In the genomic region with DNA sequence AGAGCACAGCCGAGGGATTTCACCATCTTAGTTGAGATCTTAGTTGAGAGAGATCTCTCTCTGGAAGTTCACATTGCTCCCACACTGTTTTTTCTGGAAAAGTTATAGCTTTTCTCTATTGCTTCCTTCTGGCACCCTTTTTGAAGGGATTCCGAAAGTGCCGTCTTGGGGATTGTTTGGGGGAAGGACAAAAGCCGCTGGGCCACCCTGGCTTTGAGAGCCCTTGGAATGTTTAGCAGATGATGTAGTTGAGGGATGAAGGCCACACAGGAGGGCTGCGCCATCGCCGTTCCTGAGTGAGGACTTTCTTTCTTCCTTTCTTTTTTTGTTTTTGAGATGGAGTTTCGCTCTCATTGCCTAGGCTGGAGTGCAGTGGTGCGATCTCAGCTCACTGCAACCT, we compare ENCODE assay signal across 9 cellular contexts. TPM values are rescaled to one million over a fixed set of nuclear protein-coding genes. Genes with fewer than 3 reads are reported as not detected.
DNase-seq lines count a peak whose midpoint lies in the region; ATAC-seq and TF ChIP-seq lines count a peak whose summit lies in the region.
"Had no signal": no experiment of that assay in that cellular context is flagged by ENCODE, and none has a peak within 500 bp of the region (broad histone marks: within the 10 kb centered on the region; RNA-seq: fewer than 3 reads in every experiment).

No MANE protein-coding gene starts in this region.

- no peaks in the 10 kb centered on the region for H3K9me3 Mint-ChIP-seq in T-helper 2 cell treated with Interferon-gamma antibody and Interleukin-4, amounts not matched to agents 5 μg/mL and 100 μg/mL, for 36 hours
- peaks cover 5% of the 10 kb centered on the region for H3K9me3 Mint-ChIP-seq in glutamatergic neuron (ENCODE audit: unreplicated experiment)

- H3K27me3 ChIP-seq in breast epithelium (no peaks in the 10 kb centered on the region), lower lobe of right lung (ENCODE audit: low read depth) (no peaks in the 10 kb centered on the region)

- peak overlapping the region; percentile 43 for H3K27ac Mint-ChIP-seq in T-helper 2 cell treated with Interferon-gamma antibody and Interleukin-4, amounts not matched to agents 5 μg/mL and 100 μg/mL, for 36 hours
- H3K27ac Mint-ChIP-seq in glutamatergic neuron (ENCODE audit: unreplicated experiment) = no peak overlapping the region

- peaks cover 19% of the 10 kb centered on the region for H3K36me3 Mint-ChIP-seq in T-helper 2 cell treated with Interferon-gamma antibody and Interleukin-4, amounts not matched to agents 5 μg/mL and 100 μg/mL, for 36 hours (ENCODE audit: low read depth)
- H3K36me3 Mint-ChIP-seq in glutamatergic neuron (ENCODE audit: unreplicated experiment) = no peaks in the 10 kb centered on the region

- H3K9me3 ChIP-seq in breast epithelium (no peaks in the 10 kb centered on the region), lower lobe of right lung (no peaks in the 10 kb centered on the region)

- H3K4me1 Mint-ChIP-seq in T-helper 2 cell treated with Interferon-gamma antibody and Interleukin-4, amounts not matched to agents 5 μg/mL and 100 μg/mL, for 36 hours (ENCODE audit: low read depth) = peaks cover 56% of the 10 kb centered on the region
- peaks cover 38% of the 10 kb centered on the region for H3K4me1 Mint-ChIP-seq in glutamatergic neuron (ENCODE audit: low read depth, unreplicated experiment)

- H3K4me3 Mint-ChIP-seq in T-helper 2 cell treated with Interferon-gamma antibody and Interleukin-4, amounts not matched to agents 5 μg/mL and 100 μg/mL, for 36 hours = peak overlapping the region; percentile 35
- no peak overlapping the region for H3K4me3 Mint-ChIP-seq in glutamatergic neuron (ENCODE audit: unreplicated experiment)

- H3K27me3 Mint-ChIP-seq in T-helper 2 cell treated with Interferon-gamma antibody and Interleukin-4, amounts not matched to agents 5 μg/mL and 100 μg/mL, for 36 hours (ENCODE audit: low read depth) = peaks cover 6% of the 10 kb centered on the region
- peaks cover 28% of the 10 kb centered on the region for H3K27me3 Mint-ChIP-seq in glutamatergic neuron (ENCODE audit: unreplicated experiment)

- no peak for TF ChIP-seq CTCF in breast epithelium (IDR thresholded peaks at IDR 0.05)
- no peak for TF ChIP-seq CTCF in lower lobe of right lung (IDR thresholded peaks at IDR 0.05)
- TF ChIP-seq CTCF in glutamatergic neuron (IDR thresholded peaks at IDR 0.05; ENCODE audit: partially characterized antibody, unreplicated experiment) = no peak

- H3K27ac ChIP-seq in breast epithelium = peak overlapping the region; percentile 89 to 93
- H3K27ac ChIP-seq in lower lobe of right lung = peak overlapping the region; percentile 56
- peak overlapping the region; percentile 91 for H3K27ac ChIP-seq in temporal lobe (ENCODE audit: low read depth, low read length)

- DNase-seq in T-helper 2 cell treated with Interferon-gamma antibody and Interleukin-4, amounts not matched to agents 5 μg/mL and 100 μg/mL, for 36 hours (ENCODE audit: low spot score) = no peak
- DNase-seq in T-helper 2 cell (no peak), breast epithelium (ENCODE audit: low spot score in 2 of 2) (peak in 1 of 2 donors; percentile 41), lower lobe of right lung (no peak), medulla oblongata (ENCODE audit: extremely low spot score) (no peak), glutamatergic neuron (no peak), NCI-H510A treated with DMSO at 0.1 percent for 48 hours (lab: John Stamatoyannopoulos, UW) (no peak)
- DNase-seq: KG1 had no signal

- H3K4me3 ChIP-seq in breast epithelium (peak overlapping the region in 1 of 3 donors; percentile 29), lower lobe of right lung (no peak overlapping the region)

- no peak for TF ChIP-seq POLR2A in breast epithelium (IDR thresholded peaks at IDR 0.05)

- H3K36me3 ChIP-seq in breast epithelium = no peaks in the 10 kb centered on the region
- no peaks in the 10 kb centered on the region for H3K36me3 ChIP-seq in lower lobe of right lung

- ATAC-seq in lower lobe of right lung = no peak

- intact Hi-C loops in breast epithelium (cut with DNase I; ENCODE audit: low total_unique reads) (no loop called here), lower lobe of right lung (cut with DNase I) (no loop called here)

- peaks cover 0 to 31% of the 10 kb centered on the region in 2 donors for H3K4me1 ChIP-seq in breast epithelium
- H3K4me1 ChIP-seq in lower lobe of right lung = peaks cover 74% of the 10 kb centered on the region

RNA-seq across cellular contexts. Expression of a gene that starts 17.7 kb away (rescaled TPM):
- total RNA-seq in breast epithelium = 10 to 100 TPM; 18.7 to 31.5 (median 30.3) TPM
- total RNA-seq in lower lobe of right lung = 33.1 TPM
- 7.1 TPM for total RNA-seq in temporal lobe
- 10.1 TPM for total RNA-seq in glutamatergic neuron (ENCODE audit: unreplicated experiment)
